Comparison of ENCODE assay signal across 9 cellular contexts in the genomic region with DNA sequence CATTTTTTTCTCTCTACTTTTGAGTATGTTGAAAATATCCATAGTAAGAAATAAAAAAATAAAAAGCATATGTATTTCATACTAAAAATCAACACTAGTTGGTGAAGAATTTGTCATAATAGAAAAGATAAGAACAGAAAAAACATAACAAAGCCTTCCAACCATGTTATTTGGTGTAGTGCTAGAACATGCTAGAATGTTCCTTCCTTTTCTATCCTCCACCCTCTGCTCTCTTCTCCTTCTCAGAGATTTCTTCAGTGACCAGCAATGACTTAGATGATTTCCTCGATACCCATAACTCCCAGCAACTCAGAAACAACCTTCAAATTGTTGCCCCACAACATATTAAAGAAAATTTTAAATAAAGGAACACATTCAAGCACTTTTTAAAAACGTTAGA. TPM values are rescaled to one million over a fixed set of nuclear protein-coding genes. Genes with fewer than 3 reads are reported as not detected.
A peak's percentile ranks its signal among the peaks of the same experiment; 100 is the strongest.
DNase-seq lines count a peak whose midpoint lies in the region; ATAC-seq and TF ChIP-seq lines count a peak whose summit lies in the region.
"Had no signal": no experiment of that assay in that cellular context is flagged by ENCODE, and none has a peak within 500 bp of the region (broad histone marks: within the 10 kb centered on the region; RNA-seq: fewer than 3 reads in every experiment).

No MANE protein-coding gene starts in this region.

- H3K79me2 ChIP-seq in GM23248 (ENCODE audit: insufficient read depth) (peaks cover 73% of the 10 kb centered on the region), OCI-LY7 (ENCODE audit: insufficient read depth, low read depth, low read length) (peaks cover 84% of the 10 kb centered on the region)

- no peak for ATAC-seq in gastrocnemius medialis

- peak; percentile 10 for DNase-seq in GM23248
- DNase-seq in OCI-LY7 (ENCODE audit: low spot score): peak; percentile 38
- no peak for DNase-seq in effector memory CD4-positive, alpha-beta T cell
- no peak for DNase-seq in gastrocnemius medialis
- DNase-seq in activated gamma-delta T cell (lab: John Stamatoyannopoulos, UW): no peak
- no peak for DNase-seq in nephron progenitor cell
- no peak for DNase-seq in ACHN
- no peak for DNase-seq in effector CD8-positive, alpha-beta T cell (lab: John Stamatoyannopoulos, UW)

- H3K4me2 ChIP-seq in GM23248 (ENCODE audit: unreplicated experiment) (peak overlapping the region; percentile 92), OCI-LY7 (ENCODE audit: low read length) (peak overlapping the region; percentile 89)

- peaks cover 12% of the 10 kb centered on the region for H3F3A ChIP-seq in GM23248 (ENCODE audit: insufficient read depth)

- no TSS peak for BruUV-seq in OCI-LY7 (replicated peaks; lab: Mats Ljungman, UMichigan)

- TF ChIP-seq CTCF in OCI-LY7 (conservative IDR thresholded peaks at IDR 0.05; ENCODE audit: low read length) (no peak), gastrocnemius medialis (IDR thresholded peaks at IDR 0.05 in 4 of 5, conservative IDR thresholded peaks at IDR 0.05 in 1 of 5) (no peak), nephron progenitor cell (IDR thresholded peaks at IDR 0.05) (no peak)

- H3K27ac ChIP-seq in GM23248: no peak overlapping the region
- H3K27ac ChIP-seq in OCI-LY7 (ENCODE audit: low read depth, low read length, poor library complexity, severe bottlenecking): peak overlapping the region; percentile 83
- H3K27ac ChIP-seq in effector memory CD4-positive, alpha-beta T cell (ENCODE audit: insufficient read depth, low read length, poor library complexity, severe bottlenecking): peak overlapping the region; percentile 70
- peak overlapping the region; percentile 84 to 92 (median 86) for H3K27ac ChIP-seq in gastrocnemius medialis
- H3K27ac ChIP-seq: parathyroid adenoma had no signal

- H4K20me1 ChIP-seq in GM23248 (ENCODE audit: insufficient read depth): peaks cover 6% of the 10 kb centered on the region; the same call in 1 of the 2 replicates
- H4K20me1 ChIP-seq in OCI-LY7 (ENCODE audit: insufficient read depth, low read length): no peaks in the 10 kb centered on the region

- peaks cover 15% of the 10 kb centered on the region for H3K4me1 ChIP-seq in GM23248 (ENCODE audit: insufficient read depth)
- H3K4me1 ChIP-seq in OCI-LY7 (ENCODE audit: insufficient read depth, low read length, poor library complexity, severe bottlenecking): peaks cover 46% of the 10 kb centered on the region
- peaks cover 26% of the 10 kb centered on the region for H3K4me1 ChIP-seq in effector memory CD4-positive, alpha-beta T cell (ENCODE audit: control insufficient read depth, insufficient read depth, low read length, poor library complexity, severe bottlenecking)
- peaks cover 5 to 6% of the 10 kb centered on the region in 2 donors for H3K4me1 ChIP-seq in gastrocnemius medialis
- H3K4me1 ChIP-seq: parathyroid adenoma had no signal

- POLR2A ChIA-PET in OCI-LY7 (lab: Charles Lee): interaction anchor here (0.5 to 1.6 kb wide), 3 partner anchors 12 to 61 kb away, joined by 4 to 7 read pairs (median 4); no protein-coding TSS in a partner anchor

- H3K4me3 ChIP-seq in GM23248: peak overlapping the region; percentile 94
- H3K4me3 ChIP-seq in OCI-LY7 (ENCODE audit: low read depth, low read length, poor library complexity, severe bottlenecking): peak overlapping the region; percentile 100
- H3K4me3 ChIP-seq in effector memory CD4-positive, alpha-beta T cell (ENCODE audit: insufficient read depth, low read depth, low read length, poor library complexity, severe bottlenecking): peak overlapping the region; percentile 86
- peak overlapping the region in 3 of 4 donors; percentile 77 to 91 (median 90) for H3K4me3 ChIP-seq in gastrocnemius medialis

- peaks cover 16% of the 10 kb centered on the region for H3K4me1 Mint-ChIP-seq in nephron progenitor cell

- H3K9me3 ChIP-seq in GM23248 (ENCODE audit: low read depth) (no peaks in the 10 kb centered on the region), OCI-LY7 (ENCODE audit: low read length) (no peaks in the 10 kb centered on the region), gastrocnemius medialis (no peaks in the 10 kb centered on the region)
- H3K9me3 ChIP-seq in effector memory CD4-positive, alpha-beta T cell (ENCODE audit: control insufficient read depth, low read length): no peaks in the 10 kb centered on the region

- H3K27me3 ChIP-seq in GM23248 (replicated peaks; ENCODE audit: insufficient read depth) (no peaks in the 10 kb centered on the region), gastrocnemius medialis (no peaks in the 10 kb centered on the region)
- no peaks in the 10 kb centered on the region for H3K27me3 ChIP-seq in effector memory CD4-positive, alpha-beta T cell (replicated peaks; ENCODE audit: control insufficient read depth, insufficient read depth, low read length, poor library complexity, severe bottlenecking)

- intact Hi-C loops in OCI-LY7 (cut with micrococcal nuclease; ENCODE audit: unreplicated experiment): loop anchor here (5.0 kb wide), 2 partner anchors 645 to 1120 kb away; a partner anchor contains a TSS
- intact Hi-C loops in gastrocnemius medialis (cut with DNase I; ENCODE audit: low total_unique reads): no loop called here

- no peaks in the 10 kb centered on the region for H3K36me3 ChIP-seq in GM23248 (ENCODE audit: low read depth)
- H3K36me3 ChIP-seq in OCI-LY7 (ENCODE audit: insufficient read depth, low read length): peaks cover 10% of the 10 kb centered on the region
- H3K36me3 ChIP-seq in effector memory CD4-positive, alpha-beta T cell (ENCODE audit: control insufficient read depth, insufficient read depth, low read length): peaks cover 12% of the 10 kb centered on the region
- no peaks in the 10 kb centered on the region for H3K36me3 ChIP-seq in gastrocnemius medialis

- no peak overlapping the region for H3K4me3 Mint-ChIP-seq in nephron progenitor cell

- in situ Hi-C loops in GM23248 (cut with MboI): no loop called here
- in situ Hi-C loops in gastrocnemius medialis (cut with MboI; ENCODE audit: low sequenced_read_pairs in 4 of 4): loop anchor here in 2 of 4 donors (25.0 kb wide), 2 partner anchors 230 to 255 kb away; a partner anchor contains a TSS
- in situ Hi-C loops in ACHN (cut with HindIII; ENCODE audit: low pct_ligation_motif_present, low pct_unique_long_range_greater_than_20kb, low sequenced_read_pairs): no loop called here

- no peak overlapping the region for H2AFZ ChIP-seq in GM23248
- no peak overlapping the region; the same call in 1 of the 2 replicates for H2AFZ ChIP-seq in OCI-LY7 (ENCODE audit: low read length)
- H2AFZ ChIP-seq: parathyroid adenoma had no signal

- H3K9me2 ChIP-seq in GM23248 (ENCODE audit: insufficient read depth) (no peaks in the 10 kb centered on the region), OCI-LY7 (ENCODE audit: insufficient read depth, low read length) (no peaks in the 10 kb centered on the region)

- 65 to 73% methylated on average over 2 of the region's 2 CpGs for WGBS in GM23248 (ENCODE audit: low coverage in 1 of 2, low lambda C conversion rate in 2 of 2, missing lambda C conversion rate in 2 of 2), 2 experiments

- H3K36me3 Mint-ChIP-seq in nephron progenitor cell (ENCODE audit: low read depth): peaks cover 1% of the 10 kb centered on the region

- peaks cover 39% of the 10 kb centered on the region for H3K27me3 Mint-ChIP-seq in nephron progenitor cell (ENCODE audit: low read depth, poor library complexity)

- peaks cover 8% of the 10 kb centered on the region for H3K9me3 Mint-ChIP-seq in nephron progenitor cell

- CTCF ChIA-PET in OCI-LY7 (lab: Charles Lee; ENCODE audit: unreplicated experiment): no interaction called here

- H3K9ac ChIP-seq in GM23248: peak overlapping the region; percentile 87; the same call in 1 of the 2 replicates
- H3K9ac ChIP-seq: parathyroid adenoma had no signal

- no peak overlapping the region for H3K27ac Mint-ChIP-seq in nephron progenitor cell

- TF ChIP-seq POLR2A in gastrocnemius medialis (IDR thresholded peaks at IDR 0.05): peak in 1 of 2 donors; percentile 28

RNA-seq across cellular contexts. Expression of a gene that starts 2.6 kb away (rescaled TPM):
- total RNA-seq in GM23248 (2014; rRNA removed; shearing (Covaris generic)): 30.5 and 36.4 TPM in 2 replicates
- 28.8 and 29.9 TPM in 2 replicates for polyA plus RNA-seq in GM23248 (2016; fragmentation: Nextera tagmentation; extraction: Ambion mirVana)
- 44.2 and 47.4 TPM in 2 replicates for total RNA-seq in OCI-LY7 (2014; rRNA removed; shearing (Covaris generic))
- total RNA-seq in OCI-LY7 (2022) (47.6 and 52.4 TPM in 2 replicates), gastrocnemius medialis (10 to 100 TPM in 1 of 4 donors, 1 to 10 TPM in 3; 3.5 to 10.4 (median 4.5) TPM)

Comparison
In these comparisons a context has a peak if more than half of its experiments do, and no peak if none do; other contexts are left out.
1. DNase-seq: peak in GM23248 (single experiment) and OCI-LY7 (single experiment); none in effector memory CD4-positive, alpha-beta T cell (0 of 3), gastrocnemius medialis (0 of 2), activated gamma-delta T cell (single experiment), nephron progenitor cell (single experiment), ACHN (single experiment) and effector CD8-positive, alpha-beta T cell (single experiment).
2. Peak in every context shown above with its lines, with median percentiles within 50 percentile points of each other: H3K4me3 ChIP-seq.